Comparison of ENCODE assay signal across 11 cellular contexts in genomic region chr5:119359737-119360413, GRCh38. TPM values are rescaled to one million over a fixed set of nuclear protein-coding genes. Genes with fewer than 3 reads are reported as not detected.
DNase-seq lines count a peak whose midpoint lies in the region; ATAC-seq and TF ChIP-seq lines count a peak whose summit lies in the region.
"Had no signal": no experiment of that assay in that cellular context is flagged by ENCODE, and none has a peak within 500 bp of the region (broad histone marks: within the 10 kb centered on the region; RNA-seq: fewer than 3 reads in every experiment).

No MANE protein-coding gene starts in this region.

- H3K9me3 Mint-ChIP-seq in activated naive CD4-positive, alpha-beta T cell treated with anti-CD3 and anti-CD28 coated beads for 36 hours: no peaks in the 10 kb centered on the region
- H3K9me3 Mint-ChIP-seq in activated CD4-positive, alpha-beta memory T cell treated with anti-CD3 and anti-CD28 coated beads, Interleukin-2, amount 10 ng/mL, durations not matched to agents 7 days and 5 days: no peaks in the 10 kb centered on the region
- no peaks in the 10 kb centered on the region for H3K9me3 Mint-ChIP-seq in immature natural killer cell
- H3K9me3 Mint-ChIP-seq in type B pancreatic cell: no peaks in the 10 kb centered on the region
- H3K9me3 Mint-ChIP-seq: brain had no signal

- peaks cover 78% of the 10 kb centered on the region for H3K36me3 Mint-ChIP-seq in activated naive CD4-positive, alpha-beta T cell treated with anti-CD3 and anti-CD28 coated beads for 36 hours (ENCODE audit: low read depth)
- H3K36me3 Mint-ChIP-seq in activated CD4-positive, alpha-beta memory T cell treated with anti-CD3 and anti-CD28 coated beads, Interleukin-2, amount 10 ng/mL, durations not matched to agents 7 days and 5 days (ENCODE audit: low read depth): peaks cover 70% of the 10 kb centered on the region
- no peaks in the 10 kb centered on the region for H3K36me3 Mint-ChIP-seq in immature natural killer cell
- no peaks in the 10 kb centered on the region for H3K36me3 Mint-ChIP-seq in type B pancreatic cell
- H3K36me3 Mint-ChIP-seq: brain had no signal

- H3K27me3 Mint-ChIP-seq in activated naive CD4-positive, alpha-beta T cell treated with anti-CD3 and anti-CD28 coated beads for 36 hours (ENCODE audit: low read depth): no peaks in the 10 kb centered on the region
- H3K27me3 Mint-ChIP-seq in activated CD4-positive, alpha-beta memory T cell treated with anti-CD3 and anti-CD28 coated beads, Interleukin-2, amount 10 ng/mL, durations not matched to agents 7 days and 5 days: no peaks in the 10 kb centered on the region
- H3K27me3 Mint-ChIP-seq in immature natural killer cell (ENCODE audit: low read depth in 3 of 3): peaks cover 0 to 4% (median 0%) of the 10 kb centered on the region in 3 donors
- peaks cover 17% of the 10 kb centered on the region for H3K27me3 Mint-ChIP-seq in type B pancreatic cell

- POLR2A ChIA-PET in activated CD4-positive, alpha-beta memory T cell treated with anti-CD3 and anti-CD28 coated beads, Interleukin-2, amount 10 ng/mL, durations not matched to agents 7 days and 5 days (lab: Charles Lee): interaction anchor here (0.6 to 19.6 kb wide), 9 partner anchors 8 to 91 kb away, joined by 3 to 779 read pairs (median 7); no protein-coding TSS in a partner anchor

- no peak for DNase-seq in activated naive CD4-positive, alpha-beta T cell treated with anti-CD3 and anti-CD28 coated beads for 36 hours
- no peak for DNase-seq in activated naive CD4-positive, alpha-beta T cell treated with Interleukin-2 at 50 U/mL for 16 hours
- no peak for DNase-seq in activated CD4-positive, alpha-beta memory T cell treated with anti-CD3 and anti-CD28 coated beads, Interleukin-2, amount 10 ng/mL, durations not matched to agents 7 days and 5 days
- no peak for DNase-seq in immature natural killer cell
- no peak for DNase-seq in type B pancreatic cell (ENCODE audit: extremely low spot score, unreplicated experiment)
- no peak for DNase-seq in putamen (ENCODE audit: low spot score)
- DNase-seq: NCI-H2081 treated with DMSO at 0.1 percent for 48 hours, OCI-M1 had no signal

- CTCF ChIA-PET in activated naive CD4-positive, alpha-beta T cell treated with anti-CD3 and anti-CD28 coated beads for 36 hours (lab: Charles Lee): interaction anchor here (0.7 to 2.5 kb wide), 6 partner anchors 13 to 52 kb away, joined by 3 to 12 read pairs (median 5); no protein-coding TSS in a partner anchor
- CTCF ChIA-PET in activated CD4-positive, alpha-beta memory T cell treated with anti-CD3 and anti-CD28 coated beads, Interleukin-2, amount 10 ng/mL, durations not matched to agents 7 days and 5 days (lab: Charles Lee): interaction anchor here (1.1 to 5.2 kb wide), 4 partner anchors 19 to 372 kb away, joined by 3 to 26 read pairs (median 6); partner anchors contain the start of gene DTWD2

- ATAC-seq in HG02885 (IDR thresholded peaks at IDR 0.05; ENCODE audit: poor library complexity, unreplicated experiment) (no peak), HG03196 (IDR thresholded peaks at IDR 0.05; ENCODE audit: unreplicated experiment) (no peak)

- intact Hi-C loops in activated naive CD4-positive, alpha-beta T cell treated with anti-CD3 and anti-CD28 coated beads for 36 hours (cut with micrococcal nuclease): loop anchor here (5.0 kb wide), 1 partner anchor 373 kb away; the partner anchor contains the start of gene DTWD2

- no peak for TF ChIP-seq CTCF in type B pancreatic cell (conservative IDR thresholded peaks at IDR 0.05)

- H3K4me1 Mint-ChIP-seq in activated naive CD4-positive, alpha-beta T cell treated with anti-CD3 and anti-CD28 coated beads for 36 hours (ENCODE audit: low read depth): peaks cover 75% of the 10 kb centered on the region
- H3K4me1 Mint-ChIP-seq in activated CD4-positive, alpha-beta memory T cell treated with anti-CD3 and anti-CD28 coated beads, Interleukin-2, amount 10 ng/mL, durations not matched to agents 7 days and 5 days: peaks cover 89% of the 10 kb centered on the region
- H3K4me1 Mint-ChIP-seq in immature natural killer cell (peaks cover 93 to 100% of the 10 kb centered on the region in 2 donors), type B pancreatic cell (ENCODE audit: unreplicated experiment) (peaks cover 44% of the 10 kb centered on the region)

- peak overlapping the region; percentile 98 for H3K4me3 Mint-ChIP-seq in activated naive CD4-positive, alpha-beta T cell treated with anti-CD3 and anti-CD28 coated beads for 36 hours
- H3K4me3 Mint-ChIP-seq in activated CD4-positive, alpha-beta memory T cell treated with anti-CD3 and anti-CD28 coated beads, Interleukin-2, amount 10 ng/mL, durations not matched to agents 7 days and 5 days: no peak overlapping the region
- H3K4me3 Mint-ChIP-seq in immature natural killer cell (no peak overlapping the region), type B pancreatic cell (peak overlapping the region; percentile 71)

- peak overlapping the region; percentile 98 for H3K27ac Mint-ChIP-seq in activated naive CD4-positive, alpha-beta T cell treated with anti-CD3 and anti-CD28 coated beads for 36 hours
- H3K27ac Mint-ChIP-seq in activated CD4-positive, alpha-beta memory T cell treated with anti-CD3 and anti-CD28 coated beads, Interleukin-2, amount 10 ng/mL, durations not matched to agents 7 days and 5 days: peak overlapping the region; percentile 88
- H3K27ac Mint-ChIP-seq in immature natural killer cell: peak overlapping the region in 5 of 6 donors; percentile 6 to 60 (median 55)
- H3K27ac Mint-ChIP-seq in type B pancreatic cell: peak overlapping the region; percentile 93

RNA-seq across cellular contexts. Expression of gene TNFAIP8, which starts 4.1 kb away (rescaled TPM):
- total RNA-seq in activated naive CD4-positive, alpha-beta T cell treated with anti-CD3 and anti-CD28 coated beads for 36 hours: 100 to 1,000 TPM; 141 to 142 TPM
- total RNA-seq in activated CD4-positive, alpha-beta memory T cell treated with anti-CD3 and anti-CD28 coated beads, Interleukin-2, amount 10 ng/mL, durations not matched to agents 7 days and 5 days: 100 to 1,000 TPM; 161 to 163 TPM
- 100 to 1,000 TPM in 2 of 3 donors, 10 to 100 TPM in 1; 99.7 to 162 (median 132) TPM for polyA plus RNA-seq in immature natural killer cell
- 11.8 and 17.3 TPM in 2 replicates for total RNA-seq in type B pancreatic cell (ENCODE audit: low replicate concordance)

Comparison
In these comparisons a context has a peak if more than half of its experiments do, and no peak if none do; other contexts are left out.
1. H3K4me3 Mint-ChIP-seq: peak in activated naive CD4-positive, alpha-beta T cell treated with anti-CD3 and anti-CD28 coated beads for 36 hours (single experiment) and type B pancreatic cell (single experiment); none in activated CD4-positive, alpha-beta memory T cell treated with anti-CD3 and anti-CD28 coated beads, Interleukin-2, amount 10 ng/mL, durations not matched to agents 7 days and 5 days (single experiment) and immature natural killer cell (0 of 5).
2. Peak in every context shown above with its lines, with median percentiles within 50 percentile points of each other: H3K27ac Mint-ChIP-seq.